Comparison of ENCODE assay signal across 22 cellular contexts in the genomic region with DNA sequence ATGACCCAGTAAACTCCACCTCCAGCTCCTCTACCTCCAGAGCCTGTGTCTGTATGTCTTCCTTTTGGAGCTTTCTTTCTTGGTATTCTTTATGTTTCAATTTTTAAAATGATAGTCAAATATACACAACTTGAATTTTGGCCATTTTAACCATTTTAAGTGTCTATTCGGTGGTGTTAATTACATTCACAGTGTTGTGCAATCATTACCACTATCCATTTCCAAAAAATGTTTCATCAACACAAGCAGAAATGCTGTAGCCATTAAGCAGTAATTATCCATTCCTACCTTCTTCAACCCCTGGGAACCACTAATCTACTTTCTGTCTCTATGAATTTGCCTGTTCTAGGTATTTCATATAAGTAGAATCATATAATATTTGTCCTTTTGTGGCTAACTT.
A peak's percentile ranks its signal among the peaks of the same experiment; 100 is the strongest.
DNase-seq lines count a peak whose midpoint lies in the region; ATAC-seq, FAIRE-seq and TF ChIP-seq lines count a peak whose summit lies in the region.
"Had no signal": no experiment of that assay in that cellular context is flagged by ENCODE, and none has a peak within 500 bp of the region (broad histone marks: within the 10 kb centered on the region; RNA-seq: fewer than 3 reads in every experiment).

No MANE protein-coding gene starts in this region.

- 7% methylated on average over 1 of the region's 1 CpG for WGBS in HepG2 (ENCODE audit: low lambda C conversion rate)
- WGBS in right lobe of liver (ENCODE audit: insufficient coverage, low coverage, low lambda C conversion rate, missing lambda C conversion rate): 33% methylated on average over 1 of the region's 1 CpG

- TF ChIP-seq EP300 in HepG2 (IDR thresholded peaks at IDR 0.05; ENCODE audit: low read depth in 2 of 2, low read length in 2 of 2) (no peak), HepG2 (CRISPR knock-in tag; IDR thresholded peaks at IDR 0.05; ENCODE audit: borderline replicate concordance) (no peak)

- TF ChIP-seq POLR2A in HepG2 (IDR thresholded peaks at IDR 0.05; ENCODE audit: insufficient read depth in 1 of 2, low read depth in 2 of 2, low read length in 2 of 2) (no peak), right lobe of liver (IDR thresholded peaks at IDR 0.05) (no peak), uterus (IDR thresholded peaks at IDR 0.05) (no peak)

- H3K9me3 ChIP-seq in HepG2 (ENCODE audit: low read length): no peaks in the 10 kb centered on the region
- H3K9me3 ChIP-seq in right lobe of liver: no peaks in the 10 kb centered on the region
- no peaks in the 10 kb centered on the region for H3K9me3 ChIP-seq in keratinocyte (ENCODE audit: control insufficient read depth, low read depth, low read length)
- H3K9me3 ChIP-seq in uterus: no peaks in the 10 kb centered on the region
- H3K9me3 ChIP-seq: A549, Caco-2 had no signal

- H3K36me3 ChIP-seq in HepG2 (replicated peaks in 1 of 2; ENCODE audit: control insufficient read depth in 1 of 2, insufficient read depth in 2 of 2, low read length in 2 of 2): no peaks in the 10 kb centered on the region
- no peaks in the 10 kb centered on the region for H3K36me3 ChIP-seq in right lobe of liver
- no peaks in the 10 kb centered on the region for H3K36me3 ChIP-seq in bronchial epithelial cell (ENCODE audit: control insufficient read depth, insufficient read depth, low read length)
- H3K36me3 ChIP-seq in keratinocyte (ENCODE audit: control insufficient read depth in 2 of 2, extremely low read depth in 1 of 2, insufficient read depth in 2 of 2, low read length in 2 of 2): no peaks in the 10 kb centered on the region
- H3K36me3 ChIP-seq in uterus: no peaks in the 10 kb centered on the region
- H3K36me3 ChIP-seq: BLaER1 treated with 17β-estradiol and CSF1 and Interleukin-3, amounts not matched to agents 10 nM and 100 nM had no signal

- in situ Hi-C loops in HepG2 (cut with HindIII; ENCODE audit: extremely low pct_ligation_motif_present, low pct_unique_long_range_greater_than_20kb): loop anchor here (10.0 kb wide), 1 partner anchor 259 kb away; no protein-coding TSS in a partner anchor

- H3K4me2 ChIP-seq in HepG2 (ENCODE audit: low read depth, low read length) (no peak overlapping the region), keratinocyte (ENCODE audit: control insufficient read depth, extremely low read depth, insufficient read depth, low read depth, low read length) (peak overlapping the region; percentile 29)
- H3K4me2 ChIP-seq: A549; BLaER1 treated with 17β-estradiol and CSF1 and Interleukin-3, amounts not matched to agents 10 nM and 100 nM had no signal

- BruUV-seq in HepG2 (replicated peaks; lab: Mats Ljungman, UMichigan): no TSS peak

- DNase-seq in HepG2 (ENCODE audit: low spot score) (no peak), right lobe of liver (no peak), bronchial epithelial cell (ENCODE audit: low read depth) (peak; percentile 19), keratinocyte (ENCODE audit: low read depth, low spot score) (no peak), iPS-NIHi7 (ENCODE audit: extremely low spot score) (no peak), uterus (no peak)
- DNase-seq: AML-193; Caco-2; Calu3; CD4-positive, alpha-beta T cell; CD8-positive, alpha-beta T cell; DMS79 treated with DMSO at 0.1 percent for 48 hours; GF-D8 had no signal

- CTCF ChIA-PET in HepG2 (lab: Yijun Ruan, JAX; ENCODE audit: low intra/inter-chr PET ratio, low total read pairs): no interaction called here

- TF ChIP-seq RAD21 in HepG2 (CRISPR knock-in tag; IDR thresholded peaks at IDR 0.05): no peak

- dilution Hi-C loops in keratinocyte (cut with MboI; ENCODE audit: extremely low pct_ligation_motif_present, low sequenced_read_pairs): no loop called here

- H3K4me1 ChIP-seq in HepG2 (ENCODE audit: insufficient read depth, low read length) (no peaks in the 10 kb centered on the region), right lobe of liver (no peaks in the 10 kb centered on the region), keratinocyte (ENCODE audit: control insufficient read depth, extremely low read depth, insufficient read depth, low read length) (peaks cover 14% of the 10 kb centered on the region), uterus (no peaks in the 10 kb centered on the region)
- H3K4me1 ChIP-seq: A549, Caco-2 had no signal

- no peak for FAIRE-seq in HepG2 (lab: Jason Lieb, UNC)
- no peak for FAIRE-seq in bronchial epithelial cell (lab: Jason Lieb, UNC)
- FAIRE-seq in keratinocyte (lab: Jason Lieb, UNC): peak; percentile 36
- FAIRE-seq: A549, D721Med, G401.6, GM12891, GM19239 had no signal

- H3K9ac ChIP-seq in HepG2 (ENCODE audit: insufficient read depth, low read depth, low read length): no peak overlapping the region
- H3K9ac ChIP-seq in keratinocyte (ENCODE audit: control insufficient read depth, extremely low read depth, insufficient read depth, low read length): no peak overlapping the region
- H3K9ac ChIP-seq: BLaER1 treated with 17β-estradiol and CSF1 and Interleukin-3, amounts not matched to agents 10 nM and 100 nM had no signal

- H3K27me3 ChIP-seq in HepG2 (ENCODE audit: control insufficient read depth in 1 of 2, insufficient read depth in 2 of 2, low read length in 2 of 2): peaks cover 0 to 21% of the 10 kb centered on the region in 2 experiments; a peak in 1 of 5 replicates
- no peaks in the 10 kb centered on the region for H3K27me3 ChIP-seq in right lobe of liver
- no peaks in the 10 kb centered on the region for H3K27me3 ChIP-seq in bronchial epithelial cell (ENCODE audit: control insufficient read depth, insufficient read depth, low read length)
- H3K27me3 ChIP-seq in keratinocyte (ENCODE audit: control insufficient read depth, extremely low read depth, insufficient read depth, low read length): peaks cover 7% of the 10 kb centered on the region
- no peaks in the 10 kb centered on the region for H3K27me3 ChIP-seq in uterus
- H3K27me3 ChIP-seq: BLaER1 treated with 17β-estradiol and CSF1 and Interleukin-3, amounts not matched to agents 10 nM and 100 nM had no signal

- H2AFZ ChIP-seq in HepG2 (ENCODE audit: low read length): no peak overlapping the region
- H2AFZ ChIP-seq in keratinocyte (ENCODE audit: control insufficient read depth, low read length): no peak overlapping the region

- POLR2A ChIA-PET in HepG2 (lab: Yijun Ruan, JAX): no interaction called here

- H3K27ac ChIP-seq in HepG2 (ENCODE audit: extremely low read length, insufficient read depth, low read length): no peak overlapping the region
- no peak overlapping the region for H3K27ac ChIP-seq in right lobe of liver
- no peak overlapping the region for H3K27ac ChIP-seq in keratinocyte (ENCODE audit: control insufficient read depth, insufficient read depth, low read length)
- no peak overlapping the region for H3K27ac ChIP-seq in uterus
- H3K27ac ChIP-seq: 22Rv1; A549; BLaER1 treated with 17β-estradiol and CSF1 and Interleukin-3, amounts not matched to agents 10 nM and 100 nM; C4-2B had no signal

- ATAC-seq in HepG2 (no peak), right lobe of liver (no peak), GM19397 (IDR thresholded peaks at IDR 0.05; ENCODE audit: unreplicated experiment) (no peak)
- ATAC-seq: A549; CD8-positive, alpha-beta T cell had no signal

- no peak overlapping the region for H3K4me3 ChIP-seq in HepG2 (replicated peaks in 1 of 3; ENCODE audit: insufficient read depth in 1 of 3, low read depth in 2 of 3, low read length in 3 of 3)
- H3K4me3 ChIP-seq in right lobe of liver: no peak overlapping the region
- no peak overlapping the region for H3K4me3 ChIP-seq in bronchial epithelial cell (ENCODE audit: low read depth, low read length)
- no peak overlapping the region for H3K4me3 ChIP-seq in keratinocyte (ENCODE audit: control insufficient read depth in 2 of 3, extremely low read depth in 1 of 3, insufficient read depth in 2 of 3, low read depth in 1 of 3, low read length in 3 of 3)
- no peak overlapping the region for H3K4me3 ChIP-seq in uterus
- H3K4me3 ChIP-seq: A549; BLaER1 treated with 17β-estradiol and CSF1 and Interleukin-3, amounts not matched to agents 10 nM and 100 nM had no signal

- H3K79me2 ChIP-seq in HepG2 (ENCODE audit: insufficient read depth, low read length): no peaks in the 10 kb centered on the region
- no peaks in the 10 kb centered on the region for H3K79me2 ChIP-seq in keratinocyte (ENCODE audit: control insufficient read depth, insufficient read depth, low read length)

- no peaks in the 10 kb centered on the region for H4K20me1 ChIP-seq in HepG2 (ENCODE audit: insufficient read depth, low read length)
- no peaks in the 10 kb centered on the region for H4K20me1 ChIP-seq in keratinocyte (ENCODE audit: control insufficient read depth, extremely low read depth, insufficient read depth, low read length)
- H4K20me1 ChIP-seq: BLaER1 treated with 17β-estradiol and CSF1 and Interleukin-3, amounts not matched to agents 10 nM and 100 nM had no signal

- intact Hi-C loops in HepG2 (cut with micrococcal nuclease; ENCODE audit: unreplicated experiment): no loop called here
- intact Hi-C loops in right lobe of liver (cut with DNase I): no loop called here
- intact Hi-C loops in uterus (cut with DNase I; ENCODE audit: low total_unique reads): no loop called here

- TF ChIP-seq CTCF in HepG2 (CRISPR knock-in tag; IDR thresholded peaks at IDR 0.05) (no peak), right lobe of liver (IDR thresholded peaks at IDR 0.05) (no peak), bronchial epithelial cell (IDR thresholded peaks at IDR 0.05; ENCODE audit: insufficient read depth, low read length, severe bottlenecking) (no peak), keratinocyte (optimal IDR thresholded peaks at IDR 0.05 in 1 of 3, IDR thresholded peaks at IDR 0.05 in 1 of 3, conservative IDR thresholded peaks at IDR 0.05 in 1 of 3; ENCODE audit: extremely low read depth in 1 of 3, insufficient read depth in 2 of 3, low read length in 3 of 3) (no peak), uterus (IDR thresholded peaks at IDR 0.05) (no peak)

- H3K9me1 ChIP-seq in keratinocyte (ENCODE audit: control insufficient read depth, extremely low read depth, insufficient read depth, low read length): no peaks in the 10 kb centered on the region

TF ChIP-seq in HepG2, 621 proteins besides CTCF, POLR2A, EP300 and RAD21:
- TF ChIP-seq PAF1 (CRISPR knock-in tag; IDR thresholded peaks at IDR 0.05) (no peak), CEBPB (IDR thresholded peaks at IDR 0.05; ENCODE audit: borderline replicate concordance, low read depth, low read length) (peak; percentile 66), ZNF235 (CRISPR knock-in tag; IDR thresholded peaks at IDR 0.05; ENCODE audit: borderline replicate concordance) (no peak)
